Comparison of ENCODE assay signal across 1 cellular context in the genomic region with DNA sequence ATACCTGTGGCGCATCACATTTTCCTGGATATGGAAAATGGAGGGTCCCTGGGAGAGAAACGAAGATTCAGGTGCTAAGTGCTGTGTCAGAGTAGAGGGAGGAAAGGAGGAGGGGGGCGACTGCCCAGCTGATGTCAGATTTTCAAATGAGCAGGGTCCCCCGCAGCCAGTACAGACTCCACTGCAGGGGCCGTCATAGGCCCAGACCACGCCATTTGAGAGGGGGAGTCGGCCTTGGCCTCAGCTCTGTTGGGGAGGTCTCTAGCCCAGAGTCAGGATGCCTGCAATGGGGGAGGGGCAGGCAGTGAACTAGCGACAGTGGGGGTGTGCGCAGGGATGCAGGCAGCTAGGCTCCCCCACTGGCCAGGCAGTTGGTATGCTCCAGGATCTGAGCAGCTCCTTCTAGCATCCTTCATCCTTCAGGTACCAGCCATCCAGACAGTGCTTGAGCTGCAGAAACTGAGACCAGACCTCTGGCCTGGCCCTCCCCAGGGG.
TF ChIP-seq lines count a peak whose summit lies in the region.

TSS of gene BSCL2 (minus strand) at position 148 of the 495 bp plus-strand sequence. CDS start 229 bp downstream, outside the sequence.
TSS of gene GNG3 (plus strand) at position 400 of the 495 bp plus-strand sequence. CDS start 620 bp downstream, outside the sequence.

TF ChIP-seq in IMR-90, 13 proteins besides CTCF, POLR2A, EP300 and RAD21 (continued from another document):
- TF ChIP-seq NFE2L2 (IDR thresholded peaks at IDR 0.05; ENCODE audit: low read depth, low read length) (no peak), RFX5 (IDR thresholded peaks at IDR 0.05; ENCODE audit: low read depth, low read length) (no peak)
- TF ChIP-seq, protein P1, sequence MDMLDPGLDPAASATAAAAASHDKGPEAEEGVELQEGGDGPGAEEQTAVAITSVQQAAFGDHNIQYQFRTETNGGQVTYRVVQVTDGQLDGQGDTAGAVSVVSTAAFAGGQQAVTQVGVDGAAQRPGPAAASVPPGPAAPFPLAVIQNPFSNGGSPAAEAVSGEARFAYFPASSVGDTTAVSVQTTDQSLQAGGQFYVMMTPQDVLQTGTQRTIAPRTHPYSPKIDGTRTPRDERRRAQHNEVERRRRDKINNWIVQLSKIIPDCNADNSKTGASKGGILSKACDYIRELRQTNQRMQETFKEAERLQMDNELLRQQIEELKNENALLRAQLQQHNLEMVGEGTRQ (IDR thresholded peaks at IDR 0.05; ENCODE audit: low read depth, low read length) = no peak
